Comparison of ENCODE assay signal across 25 cellular contexts in the genomic region with DNA sequence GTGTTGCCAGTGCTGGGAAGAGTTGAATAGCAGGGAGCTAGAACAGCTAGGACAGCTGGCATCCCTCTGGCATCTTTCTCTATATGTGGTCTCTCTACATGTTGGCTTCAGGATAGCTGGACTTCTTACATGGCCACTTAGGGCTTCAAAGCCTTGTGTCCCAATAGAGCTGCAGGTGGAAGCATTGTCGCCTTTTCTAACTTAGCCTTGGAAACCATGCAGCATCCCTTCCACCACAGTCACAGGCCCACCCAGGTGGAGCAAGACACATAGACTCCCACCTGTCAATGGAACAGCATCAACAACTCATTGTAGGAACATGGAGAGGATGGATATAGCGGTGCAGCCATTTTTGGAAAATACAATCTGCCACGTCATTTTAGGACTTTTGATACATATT.
DNase-seq lines count a peak whose midpoint lies in the region; ATAC-seq, FAIRE-seq and TF ChIP-seq lines count a peak whose summit lies in the region.
"Had no signal": no experiment of that assay in that cellular context is flagged by ENCODE, and none has a peak within 500 bp of the region (broad histone marks: within the 10 kb centered on the region; RNA-seq: fewer than 3 reads in every experiment).

No MANE protein-coding gene starts in this region.

- FAIRE-seq in HepG2 (lab: Jason Lieb, UNC) (no peak), H1 (lab: Jason Lieb, UNC) (peak; percentile 60)
- FAIRE-seq: A204.1, GM12878, GM12892, GM18507 had no signal

- H4K8ac ChIP-seq in H1 (ENCODE audit: extremely low read depth, insufficient read depth, low read length): no peak overlapping the region

- no peak for TF ChIP-seq EP300 in HepG2 (IDR thresholded peaks at IDR 0.05; ENCODE audit: low read depth in 2 of 2, low read length in 2 of 2)
- no peak for TF ChIP-seq EP300 in HepG2 (CRISPR knock-in tag; IDR thresholded peaks at IDR 0.05; ENCODE audit: borderline replicate concordance)
- TF ChIP-seq EP300 in H1 (IDR thresholded peaks at IDR 0.05; ENCODE audit: borderline replicate concordance in 1 of 2, low read depth in 2 of 2, low read length in 2 of 2): no peak

- no peak overlapping the region for H2BK20ac ChIP-seq in H1 (ENCODE audit: low read length)

- no peak overlapping the region for H3K18ac ChIP-seq in H1 (ENCODE audit: extremely low read depth, low read length)

- TF ChIP-seq CTCF in HepG2 (CRISPR knock-in tag; IDR thresholded peaks at IDR 0.05): no peak
- TF ChIP-seq CTCF in right lobe of liver (IDR thresholded peaks at IDR 0.05): no peak
- no peak for TF ChIP-seq CTCF in H1 (IDR thresholded peaks at IDR 0.05; ENCODE audit: control extremely low read depth in 1 of 3, insufficient read depth in 1 of 3, low read depth in 1 of 3, low read length in 3 of 3)
- no peak for TF ChIP-seq CTCF in colonic mucosa (IDR thresholded peaks at IDR 0.05)

- no TSS peak for BruUV-seq in HepG2 (replicated peaks; lab: Mats Ljungman, UMichigan)

- H3K4me1 ChIP-seq in HepG2 (ENCODE audit: insufficient read depth, low read length) (peaks cover 51% of the 10 kb centered on the region), right lobe of liver (no peaks in the 10 kb centered on the region), H1 (replicated peaks in 1 of 4; ENCODE audit: control insufficient read depth in 3 of 4, insufficient read depth in 4 of 4, low read length in 3 of 4) (no peaks in the 10 kb centered on the region), colonic mucosa (no peaks in the 10 kb centered on the region)
- H3K4me1 ChIP-seq: BLaER1 had no signal

- no peak overlapping the region for H3K23ac ChIP-seq in H1 (ENCODE audit: insufficient read length)

- ATAC-seq in HepG2 (no peak), right lobe of liver (no peak)
- ATAC-seq: GM12878 had no signal

- no peak for TF ChIP-seq POLR2A in HepG2 (IDR thresholded peaks at IDR 0.05; ENCODE audit: insufficient read depth in 1 of 2, low read depth in 2 of 2, low read length in 2 of 2)
- TF ChIP-seq POLR2A in right lobe of liver (IDR thresholded peaks at IDR 0.05): no peak
- TF ChIP-seq POLR2A in H1 (IDR thresholded peaks at IDR 0.05; ENCODE audit: control extremely low read depth in 1 of 2, low read depth in 2 of 2, low read length in 2 of 2): no peak

- POLR2A ChIA-PET in HepG2 (lab: Yijun Ruan, JAX) (no interaction called here), H1 (lab: Charles Lee; ENCODE audit: partially characterized antibody) (no interaction called here)

- H3K4ac ChIP-seq in H1 (replicated peaks; ENCODE audit: insufficient read length, low read depth, low read length): no peak overlapping the region

- no peak overlapping the region for H2BK12ac ChIP-seq in H1 (ENCODE audit: low read depth, low read length)

- no peaks in the 10 kb centered on the region for H3K23me2 ChIP-seq in H1 (ENCODE audit: low read depth, low read length)

- no peak overlapping the region for H2AK5ac ChIP-seq in H1 (ENCODE audit: low read depth, low read length)

- 92% methylated on average over 3 of the region's 3 CpGs for WGBS in HepG2 (ENCODE audit: low lambda C conversion rate)
- whole genome bisulfite sequencing in right lobe of liver (ENCODE audit: insufficient coverage, low coverage, low lambda C conversion rate, missing lambda C conversion rate): 82% methylated on average over 3 of the region's 3 CpGs
- WGBS in H1 (ENCODE audit: extremely low coverage in 1 of 2, insufficient coverage in 1 of 2, insufficient read length in 1 of 2, insufficient replicate concordance in 2 of 2, low coverage in 1 of 2, low lambda C conversion rate in 2 of 2, missing lambda C conversion rate in 1 of 2), 2 experiments: 100% methylated on average over 3 of the region's 3 CpGs; no CpG with 5 or more reads in 1 of the 2 experiments

- CTCF ChIA-PET in HepG2 (lab: Yijun Ruan, JAX; ENCODE audit: low intra/inter-chr PET ratio, low total read pairs) (no interaction called here), H1 (lab: Charles Lee; ENCODE audit: partially characterized antibody) (no interaction called here)

- H4K20me1 ChIP-seq in HepG2 (ENCODE audit: insufficient read depth, low read length): no peaks in the 10 kb centered on the region
- peaks cover 1 to 2% of the 10 kb centered on the region in 2 experiments for H4K20me1 ChIP-seq in H1 (replicated peaks in 1 of 2; ENCODE audit: control insufficient read depth in 1 of 2, insufficient read depth in 2 of 2, low read length in 2 of 2)
- H4K20me1 ChIP-seq: BLaER1 had no signal

- H3K9me3 ChIP-seq in HepG2 (ENCODE audit: low read length): no peaks in the 10 kb centered on the region
- H3K9me3 ChIP-seq in right lobe of liver: no peaks in the 10 kb centered on the region
- H3K9me3 ChIP-seq in H1 (ENCODE audit: insufficient read depth in 2 of 2, low read depth in 1 of 2, low read length in 1 of 2): no peaks in the 10 kb centered on the region
- H3K9me3 ChIP-seq in colonic mucosa: no peaks in the 10 kb centered on the region
- H3K9me3 ChIP-seq: BE2C, BLaER1 had no signal

- intact Hi-C loops in HepG2 (cut with micrococcal nuclease; ENCODE audit: unreplicated experiment) (no loop called here), right lobe of liver (cut with DNase I) (no loop called here), colonic mucosa (cut with DNase I) (no loop called here)

- H4K91ac ChIP-seq in H1 (replicated peaks; ENCODE audit: insufficient read length, low read length): no peak overlapping the region

- no peak overlapping the region for H3K4me3 ChIP-seq in HepG2 (replicated peaks in 1 of 3; ENCODE audit: insufficient read depth in 1 of 3, low read depth in 2 of 3, low read length in 3 of 3)
- H3K4me3 ChIP-seq in right lobe of liver: no peak overlapping the region
- no peak overlapping the region for H3K4me3 ChIP-seq in H1 (ENCODE audit: extremely low read depth in 1 of 4, insufficient read depth in 2 of 4, low read depth in 3 of 4, low read length in 4 of 4)
- no peak overlapping the region for H3K4me3 ChIP-seq in colonic mucosa
- H3K4me3 ChIP-seq: BLaER1, GM12878 had no signal

- H3K9ac ChIP-seq in HepG2 (ENCODE audit: insufficient read depth, low read depth, low read length) (no peak overlapping the region), H1 (replicated peaks in 1 of 4; ENCODE audit: extremely low read depth in 1 of 4, low read depth in 3 of 4, low read length in 3 of 4) (no peak overlapping the region), colonic mucosa (ENCODE audit: low read depth in 2 of 2, low read length in 2 of 2) (no peak overlapping the region)
- H3K9ac ChIP-seq: BLaER1 had no signal

- no peaks in the 10 kb centered on the region for H3K79me1 ChIP-seq in H1 (ENCODE audit: low read depth, low read length)

- H3K27ac ChIP-seq in HepG2 (ENCODE audit: extremely low read length, insufficient read depth, low read length) (peak overlapping the region; percentile 17), right lobe of liver (no peak overlapping the region), H1 (ENCODE audit: low read depth, low read length) (no peak overlapping the region), colonic mucosa (no peak overlapping the region)
- H3K27ac ChIP-seq: BLaER1 had no signal

- DNase-seq in HepG2 (ENCODE audit: low spot score): no peak
- DNase-seq in right lobe of liver: no peak
- no peak for DNase-seq in H1 (ENCODE audit: low read depth in 1 of 2, low spot score in 2 of 2)
- no peak for DNase-seq in central memory CD4-positive, alpha-beta T cell
- DNase-seq in colonic mucosa: no peak
- DNase-seq: 8988T; ACHN; BE2C; C1 segment of cervical spinal cord; CD4-positive, alpha-beta memory T cell; CD4-positive, CD25-positive, alpha-beta regulatory T cell; CD8-positive, alpha-beta memory T cell; COR-L47; DMS 273 treated with DMSO at 0.1 percent for 48 hours; DMS153; DMS53; DMS79; DND-41; EL; GDM1 had no signal

- no peaks in the 10 kb centered on the region for H3K79me2 ChIP-seq in HepG2 (ENCODE audit: insufficient read depth, low read length)
- H3K79me2 ChIP-seq in H1 (ENCODE audit: control insufficient read depth in 1 of 2, insufficient read depth in 2 of 2, low read length in 2 of 2): no peaks in the 10 kb centered on the region

- H2BK120ac ChIP-seq in H1 (replicated peaks; ENCODE audit: low read depth, low read length): no peak overlapping the region

- H2AFZ ChIP-seq in HepG2 (ENCODE audit: low read length) (no peak overlapping the region), H1 (ENCODE audit: low read length) (no peak overlapping the region)

- H3K4me2 ChIP-seq in HepG2 (ENCODE audit: low read depth, low read length): no peak overlapping the region
- no peak overlapping the region for H3K4me2 ChIP-seq in H1 (ENCODE audit: insufficient read depth in 1 of 2, low read depth in 2 of 2, low read length in 2 of 2)
- H3K4me2 ChIP-seq: BLaER1 had no signal

- H4K5ac ChIP-seq in H1 (ENCODE audit: insufficient read length, low read depth, low read length): no peak overlapping the region

- H3K56ac ChIP-seq in H1 (replicated peaks; ENCODE audit: insufficient read length, low read depth, low read length): no peak overlapping the region

- no peak overlapping the region for H2BK15ac ChIP-seq in H1 (ENCODE audit: low read length)

- H3K27me3 ChIP-seq in HepG2 (ENCODE audit: control insufficient read depth in 1 of 2, insufficient read depth in 2 of 2, low read length in 2 of 2) (no peaks in the 10 kb centered on the region), right lobe of liver (no peaks in the 10 kb centered on the region), H1 (replicated peaks in 1 of 4; ENCODE audit: control insufficient read depth in 3 of 4, extremely low read depth in 1 of 4, insufficient read depth in 3 of 4, low read length in 3 of 4) (no peaks in the 10 kb centered on the region), colonic mucosa (no peaks in the 10 kb centered on the region)
- H3K27me3 ChIP-seq: BE2C, BLaER1 had no signal

- no peak overlapping the region for H3K14ac ChIP-seq in H1 (ENCODE audit: insufficient read length)

- no peak overlapping the region for H2BK5ac ChIP-seq in H1 (ENCODE audit: low read depth, low read length)

- no peaks in the 10 kb centered on the region for H3K36me3 ChIP-seq in HepG2 (replicated peaks in 1 of 2; ENCODE audit: control insufficient read depth in 1 of 2, insufficient read depth in 2 of 2, low read length in 2 of 2)
- H3K36me3 ChIP-seq in right lobe of liver: no peaks in the 10 kb centered on the region
- no peaks in the 10 kb centered on the region for H3K36me3 ChIP-seq in H1 (ENCODE audit: control insufficient read depth in 2 of 4, insufficient read depth in 4 of 4, low read length in 3 of 4)
- H3K36me3 ChIP-seq in colonic mucosa: no peaks in the 10 kb centered on the region
- H3K36me3 ChIP-seq: BE2C had no signal

- TF ChIP-seq RAD21 in HepG2 (CRISPR knock-in tag; IDR thresholded peaks at IDR 0.05) (no peak), H1 (IDR thresholded peaks at IDR 0.05 in 1 of 2, conservative IDR thresholded peaks at IDR 0.05 in 1 of 2; ENCODE audit: low read depth in 2 of 2, low read length in 2 of 2) (no peak)

- in situ Hi-C loops in HepG2 (cut with HindIII; ENCODE audit: extremely low pct_ligation_motif_present, low pct_unique_long_range_greater_than_20kb): no loop called here

TF ChIP-seq in HepG2, 621 proteins besides CTCF, POLR2A, EP300 and RAD21 (continues in another document):
- TF ChIP-seq KAT2B (IDR thresholded peaks at IDR 0.05; ENCODE audit: borderline replicate concordance, low read depth, low read length) (no peak), ZNF17 (CRISPR knock-in tag; IDR thresholded peaks at IDR 0.05) (no peak)

TF ChIP-seq in H1, 55 proteins besides CTCF, POLR2A, EP300 and RAD21 (continues in another document):
- TF ChIP-seq NANOG (IDR thresholded peaks at IDR 0.05; ENCODE audit: insufficient read depth, low read depth, low read length, poor library complexity, severe bottlenecking): no peak
